Comparison of ENCODE assay signal across 8 cellular contexts in the genomic region with DNA sequence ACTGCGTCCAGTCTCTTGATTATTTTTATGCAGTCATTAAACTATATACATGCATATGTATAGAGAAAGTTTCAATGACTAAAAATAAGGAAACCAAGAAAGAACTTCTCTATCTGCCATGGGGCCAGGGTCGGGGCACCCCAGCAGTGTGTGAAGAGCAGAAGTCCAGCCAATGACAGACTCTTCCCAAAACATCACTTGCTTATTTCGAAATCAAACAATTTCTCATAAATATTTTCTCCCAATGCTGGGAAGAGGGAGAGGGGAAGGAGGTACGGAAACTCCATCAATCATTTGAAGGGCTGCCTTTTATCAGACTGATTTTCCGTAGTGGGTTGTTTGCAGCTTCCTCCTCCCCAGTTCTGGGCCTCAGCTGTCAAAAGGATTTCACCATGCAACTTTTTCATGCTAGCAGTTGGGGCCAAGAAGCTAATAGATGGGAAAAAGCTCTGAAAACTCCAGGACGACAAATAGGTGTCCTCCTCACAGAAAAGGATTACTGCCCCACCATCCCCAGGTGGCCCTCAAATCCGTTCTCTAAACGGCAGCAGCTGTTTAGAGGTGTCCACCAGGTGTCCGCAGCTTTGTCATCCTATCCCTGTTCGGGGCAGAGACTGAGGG. TPM values are rescaled to one million over a fixed set of nuclear protein-coding genes. Genes with fewer than 3 reads are reported as not detected.
DNase-seq lines count a peak whose midpoint lies in the region; ATAC-seq and TF ChIP-seq lines count a peak whose summit lies in the region.

No MANE protein-coding gene starts in this region.

- no peak for TF ChIP-seq CTCF in HL-60 (IDR thresholded peaks at IDR 0.05; ENCODE audit: insufficient read depth, low read length)
- TF ChIP-seq CTCF in right lobe of liver (IDR thresholded peaks at IDR 0.05): peak in 2 of 4 donors; percentile 15 to 30
- peak in 1 of 5 experiments; percentile 38 for TF ChIP-seq CTCF in transverse colon (IDR thresholded peaks at IDR 0.05)

- TF ChIP-seq POLR2A in right lobe of liver (IDR thresholded peaks at IDR 0.05) (no peak), transverse colon (IDR thresholded peaks at IDR 0.05) (no peak)

- H3K36me3 ChIP-seq in adipocyte (ENCODE audit: control insufficient read depth, insufficient read depth, low read length, severe bottlenecking): peaks cover 23% of the 10 kb centered on the region
- peaks cover 0 to 25% (median 3%) of the 10 kb centered on the region in 4 donors for H3K36me3 ChIP-seq in right lobe of liver
- H3K36me3 ChIP-seq in transverse colon: no peaks in the 10 kb centered on the region

- 18% methylated on average over 10 of the region's 10 CpGs for WGBS in right lobe of liver (ENCODE audit: insufficient coverage, low coverage, low lambda C conversion rate, missing lambda C conversion rate)
- 29 to 71% methylated on average over 5 to 10 of the region's 10 CpGs for WGBS in transverse colon (ENCODE audit: low coverage in 1 of 2), 2 donors

- in situ Hi-C loops in transverse colon (cut with MboI; ENCODE audit: low pct_ligation_motif_present in 1 of 4, low pct_unique_long_range_greater_than_20kb in 1 of 4, low sequenced_read_pairs in 3 of 4): no loop called here
- in situ Hi-C loops in KBM-7 (cut with MboI; ENCODE audit: low pct_unique_long_range_greater_than_20kb, low sequenced_read_pairs): no loop called here

- DNase-seq in CD1c-positive myeloid dendritic cell (ENCODE audit: extremely low spot score): peak; percentile 84
- peak in 1 of 2 experiments; percentile 61 for DNase-seq in HL-60 (ENCODE audit: low read depth in 1 of 2, low spot score in 1 of 2)
- DNase-seq in adipocyte (ENCODE audit: low read depth): peak; percentile 50
- no peak for DNase-seq in right lobe of liver
- DNase-seq in transverse colon: no peak
- no peak for DNase-seq in KBM-7

- H3K4me3 ChIP-seq in HL-60 (replicated peaks; ENCODE audit: insufficient read depth, low read length) (peak overlapping the region; percentile 92), adipocyte (ENCODE audit: low read length) (peak overlapping the region; percentile 80), right lobe of liver (peak overlapping the region; percentile 9 to 87 (median 70)), transverse colon (peak overlapping the region; percentile 33 to 71 (median 63))

- peak overlapping the region; percentile 92 for H3K9ac ChIP-seq in adipocyte (ENCODE audit: low read length)

- H3K9me3 ChIP-seq in adipocyte (ENCODE audit: control insufficient read depth, low read length) (no peaks in the 10 kb centered on the region), right lobe of liver (no peaks in the 10 kb centered on the region), transverse colon (no peaks in the 10 kb centered on the region)

- TF ChIP-seq EP300 in transverse colon (IDR thresholded peaks at IDR 0.05; ENCODE audit: low read depth): no peak

- H3K27ac ChIP-seq in HL-60 (replicated peaks): peak overlapping the region; percentile 65
- H3K27ac ChIP-seq in right lobe of liver: peak overlapping the region; percentile 86 to 98 (median 89)
- peak overlapping the region; percentile 90 to 98 (median 94) for H3K27ac ChIP-seq in transverse colon

- H3K4me1 ChIP-seq in adipocyte (ENCODE audit: control insufficient read depth, insufficient read depth, low read length) (peaks cover 34% of the 10 kb centered on the region), right lobe of liver (peaks cover 0 to 63% (median 26%) of the 10 kb centered on the region in 4 donors), transverse colon (peaks cover 17 to 43% (median 37%) of the 10 kb centered on the region in 4 donors)

- ATAC-seq in right lobe of liver: peak in 1 of 4 donors; percentile 7
- no peak for ATAC-seq in GM21529 (IDR thresholded peaks at IDR 0.05; ENCODE audit: unreplicated experiment)
- no peak for ATAC-seq in GM21528 (IDR thresholded peaks at IDR 0.05; ENCODE audit: low FRiP score, unreplicated experiment)

- H3K27me3 ChIP-seq in HL-60 (ENCODE audit: insufficient read depth, poor library complexity, severe bottlenecking) (no peaks in the 10 kb centered on the region), adipocyte (replicated peaks; ENCODE audit: control insufficient read depth, insufficient read depth, low read length) (no peaks in the 10 kb centered on the region), right lobe of liver (no peaks in the 10 kb centered on the region), transverse colon (no peaks in the 10 kb centered on the region)

- intact Hi-C loops in right lobe of liver (cut with DNase I) (no loop called here), transverse colon (cut with DNase I; ENCODE audit: low total_unique reads) (no loop called here)

RNA-seq across cellular contexts. Expression of gene FPGS, which starts 0.6 kb away (rescaled TPM):
- total RNA-seq in right lobe of liver (10 to 100 TPM; 44.3 to 68.5 (median 56.9) TPM), transverse colon (100 to 1,000 TPM in 1 of 4 donors, 10 to 100 TPM in 3; 31.4 to 144 (median 74.8) TPM)

RNA-seq across cellular contexts. Expression of gene CDK9, which starts 16.2 kb away (rescaled TPM):
- total RNA-seq in right lobe of liver: 100 to 1,000 TPM in 1 of 6 experiments, 10 to 100 TPM in 5; 49.4 to 107 (median 54.5) TPM
- total RNA-seq in transverse colon: 10 to 100 TPM; 32.6 to 78.9 (median 49.3) TPM

RNA-seq across cellular contexts. Expression of gene SH2D3C, which starts 23.6 kb away (rescaled TPM):
- total RNA-seq in right lobe of liver (1 to 10 TPM; 1.7 to 5.6 (median 2.7) TPM), transverse colon (10 to 100 TPM in 1 of 4 donors, 1 to 10 TPM in 3; 2.6 to 10.1 (median 3.9) TPM)

RNA-seq across cellular contexts. Expression of gene ENG, which starts 52.4 kb away (rescaled TPM):
- 10 to 100 TPM; 27.4 to 90.1 (median 54.1) TPM for total RNA-seq in right lobe of liver
- total RNA-seq in transverse colon: 10 to 100 TPM; 10.6 to 23.9 (median 17.0) TPM

Comparison
In these comparisons a context has a peak if more than half of its experiments do, and no peak if none do; other contexts are left out.
1. DNase-seq: peak in CD1c-positive myeloid dendritic cell (single experiment) and adipocyte (single experiment); none in right lobe of liver (0 of 3), transverse colon (single experiment) and KBM-7 (single experiment).
2. Peak in every context shown above with its lines, with median percentiles within 50 percentile points of each other: H3K27ac ChIP-seq and H3K4me3 ChIP-seq.